8 cellular contexts compared by ENCODE assay signal in genomic region chr17:78925662-78926555, GRCh38. TPM values are rescaled to one million over a fixed set of nuclear protein-coding genes. Genes with fewer than 3 reads are reported as not detected.
DNase-seq lines count a peak whose midpoint lies in the region; ATAC-seq lines count a peak whose summit lies in the region.

No MANE protein-coding gene starts in this region.

- 19 to 44% (median 19%) methylated on average over 28 to 33 of the region's 33 CpGs for WGBS in adipose tissue, 3 donors

- no peak for ATAC-seq in GM21786 (IDR thresholded peaks at IDR 0.05; ENCODE audit: unreplicated experiment)
- ATAC-seq in GM18873 (IDR thresholded peaks at IDR 0.05; ENCODE audit: low FRiP score, unreplicated experiment), result no peak

- peak overlapping the region; percentile 83 for H3K27ac ChIP-seq in adipose tissue (ENCODE audit: low read depth, low read length)

- peak; percentile 12 for DNase-seq in stimulated activated CD4-positive, alpha-beta T cell treated with anti-CD3 and anti-CD28 coated beads, Interleukin-15, amount 100 ng/mL, for 24 hours
- DNase-seq in stimulated activated CD4-positive, alpha-beta T cell treated with anti-CD3 and anti-CD28 coated beads, Interleukin-4, amount 100 ng/mL, for 24 hours, result no peak
- peak; percentile 23 to 42 for DNase-seq in hippocampal formation (lab: John Stamatoyannopoulos, UW)
- DNase-seq in pulmonary artery endothelial cell (ENCODE audit: low read depth, low spot score), result peak; percentile 64
- no peak for DNase-seq in central memory CD4-positive, alpha-beta T cell

RNA-seq across cellular contexts. Expression of gene TIMP2, which starts 0.7 kb away (rescaled TPM):
- 100 to 1,000 TPM in 2 of 3 donors, 10 to 100 TPM in 1; 37.2 to 127 (median 122) TPM for polyA plus RNA-seq in adipose tissue
- 34.1 and 39.5 TPM in 2 replicates for total RNA-seq in pulmonary artery endothelial cell

RNA-seq across cellular contexts. Expression of gene CEP295NL, which starts 22.9 kb away (rescaled TPM):
- polyA plus RNA-seq in adipose tissue, result 1 to 10 TPM in 1 of 3 donors, under 1 TPM in 2; 0.03 to 2.4 (median 0.15) TPM
- 0.73 and 1.3 TPM in 2 replicates for total RNA-seq in pulmonary artery endothelial cell

RNA-seq across cellular contexts. Expression of gene LGALS3BP, which starts 53.8 kb away (rescaled TPM):
- 100 to 1,000 TPM; 104 to 220 (median 144) TPM for polyA plus RNA-seq in adipose tissue
- 2.3 and 4.1 TPM in 2 replicates for total RNA-seq in pulmonary artery endothelial cell

Comparison
In these comparisons a context has a peak if more than half of its experiments do, and no peak if none do; other contexts are left out.
1. DNase-seq: peak in stimulated activated CD4-positive, alpha-beta T cell treated with anti-CD3 and anti-CD28 coated beads, Interleukin-15, amount 100 ng/mL, for 24 hours (single experiment), hippocampal formation (2 of 2) and pulmonary artery endothelial cell (single experiment); none in stimulated activated CD4-positive, alpha-beta T cell treated with anti-CD3 and anti-CD28 coated beads, Interleukin-4, amount 100 ng/mL, for 24 hours (single experiment) and central memory CD4-positive, alpha-beta T cell (single experiment).